Comparison of ENCODE assay signal across 28 cellular contexts in the genomic region with DNA sequence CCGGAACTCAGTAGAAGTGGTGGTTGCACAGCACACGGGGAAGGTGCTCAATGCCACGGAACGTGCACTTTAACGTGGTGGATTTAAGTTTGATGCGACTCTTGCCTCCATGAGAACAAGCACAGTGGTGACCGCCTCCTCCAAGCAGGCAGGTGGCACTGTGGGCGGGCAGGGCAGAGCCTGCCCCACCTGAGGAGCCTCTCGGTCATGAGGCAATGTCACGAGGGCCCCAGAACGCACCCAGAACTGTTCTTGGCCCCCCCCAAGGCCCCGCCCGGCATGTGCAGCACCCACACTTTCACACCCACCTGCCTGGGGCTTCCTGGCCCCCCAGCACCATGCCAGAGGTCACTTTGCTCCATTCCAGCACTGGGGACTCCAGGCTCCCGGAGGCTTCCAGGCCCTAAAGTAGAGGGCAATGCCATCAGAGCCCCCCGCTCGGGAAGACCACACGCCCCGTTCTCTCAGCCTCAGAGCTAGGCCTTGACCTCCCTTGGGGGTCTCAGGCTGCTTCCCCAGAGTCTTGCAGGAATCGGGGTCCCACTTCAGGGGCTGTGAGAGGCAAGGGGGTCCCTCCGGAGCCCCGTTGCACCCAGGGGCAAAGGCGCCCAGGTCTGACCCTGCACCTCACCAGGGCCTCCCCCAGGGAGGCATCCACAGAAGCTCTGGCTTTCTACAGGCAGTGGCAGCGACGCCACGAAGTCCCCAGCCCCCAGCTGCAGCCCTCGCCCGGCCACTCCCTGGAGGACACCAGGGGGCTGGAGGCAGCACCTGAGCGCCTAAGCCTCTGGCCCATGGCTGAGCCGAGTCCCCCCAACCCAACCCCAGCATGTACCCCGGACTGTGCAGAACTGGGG. TPM values are rescaled to one million over a fixed set of nuclear protein-coding genes. Genes with fewer than 3 reads are reported as not detected.
DNase-seq lines count a peak whose midpoint lies in the region; ATAC-seq, FAIRE-seq and TF ChIP-seq lines count a peak whose summit lies in the region.
"Had no signal": no experiment of that assay in that cellular context is flagged by ENCODE, and none has a peak within 500 bp of the region (broad histone marks: within the 10 kb centered on the region; RNA-seq: fewer than 3 reads in every experiment).

No MANE protein-coding gene starts in this region.

- H2BK15ac ChIP-seq in H1 (ENCODE audit: low read length), result no peak overlapping the region

- no peak overlapping the region for H3K56ac ChIP-seq in H1 (replicated peaks; ENCODE audit: insufficient read length, low read depth, low read length)

- no peak overlapping the region for H2BK20ac ChIP-seq in H1 (ENCODE audit: low read length)

- no peak overlapping the region for H4K5ac ChIP-seq in H1 (ENCODE audit: insufficient read length, low read depth, low read length)

- H3K9me3 ChIP-seq in right cardiac atrium (ENCODE audit: control insufficient read depth, low read length), result no peaks in the 10 kb centered on the region
- H3K9me3 ChIP-seq in NT2/D1 (ENCODE audit: insufficient read depth, low read length), result peaks cover 10% of the 10 kb centered on the region; the same call in 1 of the 2 replicates
- peaks cover 4 to 10% of the 10 kb centered on the region in 2 experiments; a peak in 2 of 4 replicates for H3K9me3 ChIP-seq in H1 (ENCODE audit: insufficient read depth in 2 of 2, low read depth in 1 of 2, low read length in 1 of 2)
- no peaks in the 10 kb centered on the region for H3K9me3 ChIP-seq in suprapubic skin

- H3K4me3 ChIP-seq in right cardiac atrium (ENCODE audit: low read length) (no peak overlapping the region), NT2/D1 (ENCODE audit: insufficient read length, low read depth) (no peak overlapping the region), H1 (ENCODE audit: extremely low read depth in 1 of 4, insufficient read depth in 2 of 4, low read depth in 3 of 4, low read length in 4 of 4) (no peak overlapping the region), suprapubic skin (no peak overlapping the region)
- H3K4me3 ChIP-seq: skin epidermis had no signal

- peak overlapping the region; percentile 37 for H3K9ac ChIP-seq in NT2/D1 (ENCODE audit: insufficient read length, low read depth)
- H3K9ac ChIP-seq in H1 (replicated peaks in 1 of 4; ENCODE audit: extremely low read depth in 1 of 4, low read depth in 3 of 4, low read length in 3 of 4), result no peak overlapping the region

- no peak for TF ChIP-seq RAD21 in H1 (IDR thresholded peaks at IDR 0.05 in 1 of 2, conservative IDR thresholded peaks at IDR 0.05 in 1 of 2; ENCODE audit: low read depth in 2 of 2, low read length in 2 of 2)

- H3K4me1 ChIP-seq in right cardiac atrium (ENCODE audit: control insufficient read depth, insufficient read depth, low read length) (no peaks in the 10 kb centered on the region), NT2/D1 (ENCODE audit: insufficient read depth, insufficient read length) (peaks cover 4% of the 10 kb centered on the region), H1 (replicated peaks in 1 of 4; ENCODE audit: control insufficient read depth in 3 of 4, insufficient read depth in 4 of 4, low read length in 3 of 4) (no peaks in the 10 kb centered on the region), suprapubic skin (peaks cover 14% of the 10 kb centered on the region)

- H2BK12ac ChIP-seq in H1 (ENCODE audit: low read depth, low read length), result no peak overlapping the region; the same call in 1 of the 2 replicates

- DNase-seq in right cardiac atrium (peak in 2 of 3 donors; percentile 31 to 37), Right ventricle myocardium superior (no peak), NT2/D1 (ENCODE audit: low read depth, low spot score) (no peak), H1 (ENCODE audit: low read depth in 1 of 2, low spot score in 2 of 2) (no peak), suprapubic skin (ENCODE audit: low spot score in 2 of 2) (no peak), dermis blood vessel endothelial cell (no peak), NCI-H446 (lab: John Stamatoyannopoulos, UW) (no peak)
- no peak for DNase-seq in stimulated activated CD4-positive, alpha-beta T cell treated with anti-CD3 and anti-CD28 coated beads, Interleukin-4, amount 100 ng/mL, for 1 hour
- DNase-seq: activated CD4-positive, alpha-beta memory T cell treated with anti-CD3 and anti-CD28 coated beads for 36 hours; activated CD4-positive, CD25-positive, alpha-beta regulatory T cell; activated CD8-positive, alpha-beta memory T cell treated with anti-CD3 and anti-CD28 coated beads, Interleukin-2, amount 50 U/mL, for 48 hours; aorta; C1 segment of cervical spinal cord; caudate nucleus; EL; IMR-90; naive B cell; occipital lobe; stimulated activated CD4-positive, alpha-beta T cell treated with anti-CD3 and anti-CD28 coated beads, Interleukin-1b, Interleukin-23, amount 100 ng/mL, for 48 hours; substantia nigra; T-helper 9 cell had no signal

- H3K4ac ChIP-seq in H1 (replicated peaks; ENCODE audit: insufficient read length, low read depth, low read length), result no peak overlapping the region

- 89% methylated on average over 30 of the region's 30 CpGs for WGBS in right cardiac atrium
- WGBS in H1 (ENCODE audit: extremely low coverage in 1 of 2, insufficient coverage in 1 of 2, insufficient read length in 1 of 2, insufficient replicate concordance in 2 of 2, low coverage in 1 of 2, low lambda C conversion rate in 2 of 2, missing lambda C conversion rate in 1 of 2), 2 experiments, result 85% methylated on average over 22 of the region's 30 CpGs; no CpG with 5 or more reads in 1 of the 2 experiments
- WGBS in suprapubic skin, result 84% methylated on average over 8 of the region's 30 CpGs

- H2BK5ac ChIP-seq in H1 (ENCODE audit: low read depth, low read length), result no peak overlapping the region

- no peaks in the 10 kb centered on the region for H3K79me1 ChIP-seq in H1 (ENCODE audit: low read depth, low read length)

- TF ChIP-seq EP300 in H1 (IDR thresholded peaks at IDR 0.05; ENCODE audit: borderline replicate concordance in 1 of 2, low read depth in 2 of 2, low read length in 2 of 2) (no peak), suprapubic skin (IDR thresholded peaks at IDR 0.05) (no peak)

- H3K18ac ChIP-seq in H1 (ENCODE audit: extremely low read depth, low read length), result no peak overlapping the region

- no peak overlapping the region for H2AK5ac ChIP-seq in H1 (ENCODE audit: low read depth, low read length)

- no peaks in the 10 kb centered on the region for H3K79me2 ChIP-seq in H1 (ENCODE audit: control insufficient read depth in 1 of 2, insufficient read depth in 2 of 2, low read length in 2 of 2)

- POLR2A ChIA-PET in H1 (lab: Charles Lee; ENCODE audit: partially characterized antibody), result no interaction called here

- no peak overlapping the region for H3K27ac ChIP-seq in right cardiac atrium (ENCODE audit: low read length)
- H3K27ac ChIP-seq in H1 (ENCODE audit: low read depth, low read length), result no peak overlapping the region; the same call in 1 of the 2 replicates
- no peak overlapping the region for H3K27ac ChIP-seq in suprapubic skin
- H3K27ac ChIP-seq: skin epidermis had no signal

- no peak overlapping the region; the same call in 1 of the 2 replicates for H4K8ac ChIP-seq in H1 (ENCODE audit: extremely low read depth, insufficient read depth, low read length)

- intact Hi-C loops in right cardiac atrium (cut with DNase I) (loop anchor here in 2 of 4 donors (10.0 kb wide), 2 partner anchors 115 to 325 kb away; a partner anchor contains a TSS), Right ventricle myocardium superior (cut with DNase I) (loop anchor here (10.0 kb wide), 1 partner anchor 325 kb away; a partner anchor contains a TSS)

- H3K14ac ChIP-seq in H1 (ENCODE audit: insufficient read length), result no peak overlapping the region

- ATAC-seq in right cardiac atrium, result no peak
- no peak for ATAC-seq in Right ventricle myocardium superior (ENCODE audit: poor library complexity)
- ATAC-seq: activated T-helper 17 cell treated with anti-CD3 and anti-CD28 coated beads, Interleukin-2, amount 50 U/mL, for 72 hours had no signal

- FAIRE-seq in H1 (lab: Jason Lieb, UNC), result no peak

- peak in 2 of 3 experiments; percentile 34 to 46; a peak in 2 of 4 replicates for TF ChIP-seq CTCF in H1 (IDR thresholded peaks at IDR 0.05; ENCODE audit: control extremely low read depth in 1 of 3, insufficient read depth in 1 of 3, low read depth in 1 of 3, low read length in 3 of 3)
- no peak for TF ChIP-seq CTCF in suprapubic skin (IDR thresholded peaks at IDR 0.05)

- H3K4me2 ChIP-seq in H1 (ENCODE audit: insufficient read depth in 1 of 2, low read depth in 2 of 2, low read length in 2 of 2), result no peak overlapping the region

- H3K36me3 ChIP-seq in NT2/D1 (ENCODE audit: insufficient read depth, insufficient read length, low read length) (no peaks in the 10 kb centered on the region), H1 (ENCODE audit: control insufficient read depth in 2 of 4, insufficient read depth in 4 of 4, low read length in 3 of 4) (no peaks in the 10 kb centered on the region; a peak in 1 of 8 replicates), suprapubic skin (no peaks in the 10 kb centered on the region)

- no peak for TF ChIP-seq POLR2A in H1 (IDR thresholded peaks at IDR 0.05; ENCODE audit: control extremely low read depth in 1 of 2, low read depth in 2 of 2, low read length in 2 of 2)
- TF ChIP-seq POLR2A in suprapubic skin (IDR thresholded peaks at IDR 0.05), result no peak

- H2AFZ ChIP-seq in H1 (ENCODE audit: low read length), result no peak overlapping the region

- no peak overlapping the region for H2BK120ac ChIP-seq in H1 (replicated peaks; ENCODE audit: low read depth, low read length)

- no peak overlapping the region for H4K91ac ChIP-seq in H1 (replicated peaks; ENCODE audit: insufficient read length, low read length)

- CTCF ChIA-PET in H1 (lab: Charles Lee; ENCODE audit: partially characterized antibody), result interaction anchor here (0.8 to 1.9 kb wide), 5 partner anchors 9 to 151 kb away, joined by 3 to 6 read pairs (median 4); no protein-coding TSS in a partner anchor

- peaks cover 0 to 12% of the 10 kb centered on the region in 2 experiments for H4K20me1 ChIP-seq in H1 (replicated peaks in 1 of 2; ENCODE audit: control insufficient read depth in 1 of 2, insufficient read depth in 2 of 2, low read length in 2 of 2)

- H3K27me3 ChIP-seq in right cardiac atrium (ENCODE audit: control insufficient read depth, insufficient read depth) (no peaks in the 10 kb centered on the region), NT2/D1 (ENCODE audit: insufficient read depth, insufficient read length) (no peaks in the 10 kb centered on the region), H1 (replicated peaks in 1 of 4; ENCODE audit: control insufficient read depth in 3 of 4, extremely low read depth in 1 of 4, insufficient read depth in 3 of 4, low read length in 3 of 4) (no peaks in the 10 kb centered on the region), suprapubic skin (peaks cover 52% of the 10 kb centered on the region)

- no peak overlapping the region for H3K23ac ChIP-seq in H1 (ENCODE audit: insufficient read length)

- H3K23me2 ChIP-seq in H1 (ENCODE audit: low read depth, low read length), result peaks cover 11% of the 10 kb centered on the region; the same call in 1 of the 2 replicates

RNA-seq across cellular contexts. Expression of a gene that starts 14.0 kb away (rescaled TPM):
- total RNA-seq in right cardiac atrium (not detected), Right ventricle myocardium superior (not detected), suprapubic skin (under 1 TPM in 2 of 4 donors, not detected in 2; 0.13 to 0.45 TPM), dermis blood vessel endothelial cell (not detected in 2 replicates)
- polyA plus RNA-seq in right cardiac atrium (not detected), H1 (2011; rRNA removed) (0.02 TPM in 2 replicates)
- total RNA-seq in H1 (2021; fragmentation: NEBNext Ultra II Directional; extraction: Animal tissue kit (Norgen Biotek cat#: 25700)), result not detected in 2 replicates
- polyA plus RNA-seq in H1 (2011; cell fraction: cytosol; rRNA removed), result 0.01 TPM
- 0.07 TPM for polyA plus RNA-seq in H1 (2011; cell fraction: nucleus; rRNA removed)
- 0.03 TPM in 2 of 4 replicates, not detected in the others for polyA plus RNA-seq in H1 (2012, experiment 1 of 2)
- polyA plus RNA-seq in H1 (2012, experiment 2 of 2), result 0.03 TPM
- 0.02 TPM for polyA plus RNA-seq in H1 (2013, experiment 1 of 2)
- polyA plus RNA-seq in H1 (2013, experiment 2 of 2), result under 0.01 TPM
- polyA minus RNA-seq in H1 (2011; rRNA and poly(A)+ RNA removed), result 0.06 TPM in 1 of 2 replicates, not detected in the other
- polyA minus RNA-seq in H1 (2011; cell fraction: cytosol; rRNA and poly(A)+ RNA removed), result not detected
- polyA minus RNA-seq in H1 (2011; cell fraction: nucleus; rRNA and poly(A)+ RNA removed), result not detected
- total RNA-seq: activated CD4-positive, alpha-beta memory T cell treated with anti-CD3 and anti-CD28 coated beads for 36 hours; aorta; dermis microvascular lymphatic vessel endothelial cell; fibroblast of lung; glomerular endothelial cell; IMR-90; M059J; mesenteric fat pad had no signal
- polyA plus RNA-seq: aorta, fibroblast of lung, IMR-90 had no signal

RNA-seq across cellular contexts. Expression of a gene that starts 37.5 kb away (rescaled TPM):
- total RNA-seq in right cardiac atrium (10 to 100 TPM; 46.3 to 90.6 (median 71.6) TPM), Right ventricle myocardium superior (50.3 TPM), suprapubic skin (10 to 100 TPM; 11.5 to 14.6 (median 13.7) TPM), dermis blood vessel endothelial cell (27.2 and 37.1 TPM in 2 replicates)
- polyA plus RNA-seq in right cardiac atrium (73.3 TPM), H1 (2011; rRNA removed) (12.8 and 19.8 TPM in 2 replicates)
- total RNA-seq in H1 (2021; fragmentation: NEBNext Ultra II Directional; extraction: Animal tissue kit (Norgen Biotek cat#: 25700)), result 15.7 and 18.0 TPM in 2 replicates
- polyA plus RNA-seq in H1 (2011; cell fraction: cytosol; rRNA removed), result 13.8 TPM
- 39.2 TPM for polyA plus RNA-seq in H1 (2011; cell fraction: nucleus; rRNA removed)
- 9.3 to 15.2 TPM (median 14.5 TPM) in 4 replicates for polyA plus RNA-seq in H1 (2012, experiment 1 of 2)
- polyA plus RNA-seq in H1 (2012, experiment 2 of 2), result 12.0 TPM
- 14.4 TPM for polyA plus RNA-seq in H1 (2013, experiment 1 of 2)
- 13.9 TPM for polyA plus RNA-seq in H1 (2013, experiment 2 of 2)
- 3.5 and 4.2 TPM in 2 replicates for polyA minus RNA-seq in H1 (2011; rRNA and poly(A)+ RNA removed)
- polyA minus RNA-seq in H1 (2011; cell fraction: cytosol; rRNA and poly(A)+ RNA removed), result 12.7 TPM
- polyA minus RNA-seq in H1 (2011; cell fraction: nucleus; rRNA and poly(A)+ RNA removed), result 11.2 TPM

RNA-seq across cellular contexts. Expression of a gene that starts 44.3 kb away (rescaled TPM):
- total RNA-seq in right cardiac atrium, result 1 to 10 TPM; 5.3 to 9.0 (median 7.5) TPM
- polyA plus RNA-seq in right cardiac atrium, result 4.5 TPM
- 7.7 TPM for total RNA-seq in Right ventricle myocardium superior
- total RNA-seq in H1 (2021; fragmentation: NEBNext Ultra II Directional; extraction: Animal tissue kit (Norgen Biotek cat#: 25700)), result 27.5 and 28.6 TPM in 2 replicates
- polyA plus RNA-seq in H1 (2011; rRNA removed), result 18.0 and 21.8 TPM in 2 replicates
- polyA plus RNA-seq in H1 (2011; cell fraction: cytosol; rRNA removed), result 20.4 TPM
- 52.2 TPM for polyA plus RNA-seq in H1 (2011; cell fraction: nucleus; rRNA removed)
- polyA plus RNA-seq in H1 (2012, experiment 1 of 2), result 18.2 to 24.6 TPM (median 21.8 TPM) in 4 replicates
- polyA plus RNA-seq in H1 (2012, experiment 2 of 2), result 13.5 TPM
- polyA plus RNA-seq in H1 (2013, experiment 1 of 2), result 27.3 TPM
- 25.5 TPM for polyA plus RNA-seq in H1 (2013, experiment 2 of 2)
- 17.0 and 19.8 TPM in 2 replicates for polyA minus RNA-seq in H1 (2011; rRNA and poly(A)+ RNA removed)
- polyA minus RNA-seq in H1 (2011; cell fraction: cytosol; rRNA and poly(A)+ RNA removed), result 10.7 TPM
- polyA minus RNA-seq in H1 (2011; cell fraction: nucleus; rRNA and poly(A)+ RNA removed), result 13.1 TPM
- 10 to 100 TPM; 10.2 to 15.8 (median 12.1) TPM for total RNA-seq in suprapubic skin
- 9.0 and 20.1 TPM in 2 replicates for total RNA-seq in dermis blood vessel endothelial cell

Comparison
In these comparisons a context has a peak if more than half of its experiments do, and no peak if none do; other contexts are left out.
1. DNase-seq: peak in right cardiac atrium (2 of 3); none in Right ventricle myocardium superior (single experiment), NT2/D1 (single experiment), H1 (0 of 2), suprapubic skin (0 of 2), dermis blood vessel endothelial cell (single experiment), stimulated activated CD4-positive, alpha-beta T cell treated with anti-CD3 and anti-CD28 coated beads, Interleukin-4, amount 100 ng/mL, for 1 hour (single experiment) and NCI-H446 (0 of 2).
2. CTCF ChIP-seq: peak in H1 (2 of 3); none in suprapubic skin (0 of 2).